Comparison of ENCODE assay signal across 17 cellular contexts in the genomic region with DNA sequence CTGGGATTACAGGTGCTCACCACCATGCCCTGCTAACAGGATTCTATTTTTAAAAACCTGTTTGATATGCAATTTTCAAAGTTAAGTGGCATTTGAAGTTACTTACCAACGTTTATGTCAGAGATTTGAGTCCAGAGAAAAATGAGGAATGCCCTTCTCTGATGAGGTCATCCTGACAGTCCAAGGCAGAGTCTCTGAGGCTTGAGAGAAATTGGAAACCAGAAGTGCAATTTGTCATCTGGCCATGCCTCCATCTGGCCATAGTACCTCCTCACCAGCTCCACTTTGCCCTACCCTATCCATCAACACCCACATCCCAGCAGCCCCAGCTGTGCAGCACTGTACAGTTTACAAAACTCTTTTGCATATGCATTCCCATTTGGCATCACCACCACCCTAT.
"Had no signal": no experiment of that assay in that cellular context is flagged by ENCODE, and none has a peak within 500 bp of the region (broad histone marks: within the 10 kb centered on the region; RNA-seq: fewer than 3 reads in every experiment).

No MANE protein-coding gene starts in this region.

- ATAC-seq: body of pancreas, heart left ventricle, left cardiac atrium, pancreas had no signal

- H3K27me3 ChIP-seq: body of pancreas, neural progenitor cell, pancreas had no signal

- H3K27ac ChIP-seq: body of pancreas, coronary artery, esophagus muscularis mucosa, heart left ventricle, neural progenitor cell, pancreas had no signal

- H3K4me1 ChIP-seq: body of pancreas, esophagus muscularis mucosa, heart left ventricle, pancreas had no signal

- DNase-seq: activated CD4-positive, CD25-positive, alpha-beta regulatory T cell treated with anti-CD3 and anti-CD28 coated beads, Interleukin-2, amount 50 U/mL, for 72 hours; activated naive CD8-positive, alpha-beta T cell treated with anti-CD3 and anti-CD28 coated beads for 36 hours; amygdala; body of pancreas; caudate nucleus; heart left ventricle; left cardiac atrium; naive B cell; pancreas; stimulated activated CD4-positive, alpha-beta T cell treated with anti-CD3 and anti-CD28 coated beads, Interleukin-12 subunit alpha, Interleukin-12 subunit beta, amount 100 ng/mL, for 4 hours; stimulated activated CD4-positive, alpha-beta T cell treated with anti-CD3 and anti-CD28 coated beads, Interleukin-2, amount 100 ng/mL, for 24 hours; T1000 had no signal

- H3K9ac ChIP-seq: neural progenitor cell had no signal

- H3K4me2 ChIP-seq: neural progenitor cell had no signal

- H3K4me3 ChIP-seq: body of pancreas, coronary artery, esophagus muscularis mucosa, heart left ventricle, lung, neural progenitor cell, pancreas had no signal

- H3K36me3 ChIP-seq: esophagus muscularis mucosa, heart left ventricle, neural progenitor cell, pancreas had no signal

- H2AFZ ChIP-seq: neural progenitor cell had no signal

- H3K9me3 ChIP-seq: body of pancreas, esophagus muscularis mucosa, heart left ventricle, pancreas had no signal

- FAIRE-seq: pancreas, urothelium cell line had no signal
